In genomic region chr4:156838761-156839160, GRCh38 we compare ENCODE assay signal across 24 cellular contexts.
DNase-seq lines count a peak whose midpoint lies in the region; ATAC-seq and TF ChIP-seq lines count a peak whose summit lies in the region.
"Had no signal": no experiment of that assay in that cellular context is flagged by ENCODE, and none has a peak within 500 bp of the region (broad histone marks: within the 10 kb centered on the region; RNA-seq: fewer than 3 reads in every experiment).

No MANE protein-coding gene starts in this region.

- no peak overlapping the region for H3K23ac ChIP-seq in IMR-90 (ENCODE audit: low read depth, low read length)

- TF ChIP-seq CTCF in IMR-90 (conservative IDR thresholded peaks at IDR 0.05; ENCODE audit: low read depth, low read length) (no peak), neural progenitor cell (IDR thresholded peaks at IDR 0.05) (no peak), hepatocyte (IDR thresholded peaks at IDR 0.05; ENCODE audit: poor library complexity) (no peak)

- no peaks in the 10 kb centered on the region for H3K4me1 Mint-ChIP-seq in neural progenitor cell
- H3K4me1 Mint-ChIP-seq: activated CD4-positive, alpha-beta memory T cell treated with anti-CD3 and anti-CD28 coated beads, Interleukin-2, amount 10 ng/mL, durations not matched to agents 7 days and 5 days; activated naive CD4-positive, alpha-beta T cell treated with anti-CD3 and anti-CD28 coated beads, Interleukin-2, amount 50 U/mL, for 24 hours; neural crest cell had no signal

- H3K14ac ChIP-seq in IMR-90 (replicated peaks; ENCODE audit: low read depth, low read length), result no peak overlapping the region

- H2AK5ac ChIP-seq in IMR-90 (ENCODE audit: low read depth, low read length), result no peak overlapping the region

- no peak overlapping the region for H3K4me3 Mint-ChIP-seq in neural progenitor cell
- H3K4me3 Mint-ChIP-seq: activated CD4-positive, alpha-beta memory T cell treated with anti-CD3 and anti-CD28 coated beads, Interleukin-2, amount 10 ng/mL, durations not matched to agents 7 days and 5 days; activated naive CD4-positive, alpha-beta T cell treated with anti-CD3 and anti-CD28 coated beads, Interleukin-2, amount 50 U/mL, for 24 hours; activated T-cell treated with anti-CD3 and anti-CD28 coated beads, Interleukin-2, amount 50 U/mL, for 24 hours; brain; HFFc6; neural crest cell had no signal

- H3K9me1 ChIP-seq in IMR-90 (ENCODE audit: insufficient read depth, low read length), result no peaks in the 10 kb centered on the region

- intact Hi-C loops in IMR-90 (cut with micrococcal nuclease), result no loop called here

- POLR2A ChIA-PET in IMR-90 (lab: Charles Lee; ENCODE audit: unreplicated experiment), result no interaction called here

- no peaks in the 10 kb centered on the region for H3K9me2 ChIP-seq in hepatocyte (replicated peaks; ENCODE audit: insufficient read depth)

- BruUV-seq in IMR-90 (replicated peaks; lab: Mats Ljungman, UMichigan), result no TSS peak

- H3K27me3 Mint-ChIP-seq in neural progenitor cell (ENCODE audit: insufficient read depth, low read depth), result peaks cover 5% of the 10 kb centered on the region
- H3K27me3 Mint-ChIP-seq: activated CD4-positive, alpha-beta memory T cell treated with anti-CD3 and anti-CD28 coated beads, Interleukin-2, amount 10 ng/mL, durations not matched to agents 7 days and 5 days; activated naive CD4-positive, alpha-beta T cell treated with anti-CD3 and anti-CD28 coated beads, Interleukin-2, amount 50 U/mL, for 24 hours; activated T-cell treated with anti-CD3 and anti-CD28 coated beads, Interleukin-2, amount 50 U/mL, for 24 hours had no signal

- in situ Hi-C loops in IMR-90 (cut with MboI; ENCODE audit: low sequenced_read_pairs), result no loop called here

- no peak overlapping the region for H2BK120ac ChIP-seq in IMR-90 (ENCODE audit: low read depth, low read length)

- dilution Hi-C loops in IMR-90 (cut with HindIII; ENCODE audit: low sequenced_read_pairs, unreplicated experiment), result no loop called here

- H3K4me1 ChIP-seq in IMR-90 (ENCODE audit: control insufficient read depth, insufficient read depth, low read length) (no peaks in the 10 kb centered on the region), neural progenitor cell (no peaks in the 10 kb centered on the region), hepatocyte (ENCODE audit: insufficient read depth) (no peaks in the 10 kb centered on the region)
- H3K4me1 ChIP-seq: BE2C, suprapubic skin had no signal

- H3K4me3 ChIP-seq in IMR-90 (ENCODE audit: insufficient read depth, low read depth, low read length), result no peak overlapping the region
- no peak overlapping the region for H3K4me3 ChIP-seq in neural progenitor cell
- no peak overlapping the region for H3K4me3 ChIP-seq in hepatocyte
- H3K4me3 ChIP-seq: suprapubic skin had no signal

- no peaks in the 10 kb centered on the region for H4K20me1 ChIP-seq in IMR-90 (ENCODE audit: insufficient read depth, low read length)
- no peaks in the 10 kb centered on the region for H4K20me1 ChIP-seq in neural progenitor cell (ENCODE audit: low read depth)
- H4K20me1 ChIP-seq in hepatocyte (ENCODE audit: insufficient read depth, poor library complexity, severe bottlenecking), result no peaks in the 10 kb centered on the region

- no peak overlapping the region for H3K18ac ChIP-seq in IMR-90 (ENCODE audit: low read depth, low read length)

- DNase-seq in IMR-90 (peak; percentile 13), NCI-H524 (lab: John Stamatoyannopoulos, UW) (peak; percentile 67 to 84), fibroblast of gingiva (ENCODE audit: low read depth) (peak; percentile 14), neural progenitor cell (ENCODE audit: low spot score) (peak; percentile 5), hepatocyte (ENCODE audit: low spot score) (no peak)
- no peak for DNase-seq in activated CD4-positive, alpha-beta T cell treated with anti-CD3 and anti-CD28 coated beads for 48 hours
- DNase-seq: activated CD4-positive, alpha-beta memory T cell treated with anti-CD3 and anti-CD28 coated beads, Interleukin-2, amount 10 ng/mL, durations not matched to agents 7 days and 5 days; activated T-cell treated with anti-CD3 and anti-CD28 coated beads, Interleukin-2, amount 50 U/mL, for 24 hours; BE2C; Calu3; cortex of kidney; GF-D8; head of caudate nucleus; HFFc6; NCI-H1436; NCI-H345; SIG-M5; stimulated activated CD4-positive, alpha-beta T cell treated with anti-CD3 and anti-CD28 coated beads, Interleukin-12 subunit alpha, Interleukin-12 subunit beta, amount 100 ng/mL, for 4 hours had no signal

- H3K9ac ChIP-seq in IMR-90 (ENCODE audit: low read depth, low read length), result no peak overlapping the region
- no peak overlapping the region for H3K9ac ChIP-seq in neural progenitor cell

- no peak overlapping the region for H3K27ac Mint-ChIP-seq in neural progenitor cell
- H3K27ac Mint-ChIP-seq: activated CD4-positive, alpha-beta memory T cell treated with anti-CD3 and anti-CD28 coated beads, Interleukin-2, amount 10 ng/mL, durations not matched to agents 7 days and 5 days; activated naive CD4-positive, alpha-beta T cell treated with anti-CD3 and anti-CD28 coated beads, Interleukin-2, amount 50 U/mL, for 24 hours; activated T-cell treated with anti-CD3 and anti-CD28 coated beads, Interleukin-2, amount 50 U/mL, for 24 hours; brain; HFFc6 had no signal

- no peak overlapping the region for H4K91ac ChIP-seq in IMR-90 (ENCODE audit: insufficient read depth, low read depth, low read length)

- H3K79me2 ChIP-seq in neural progenitor cell (ENCODE audit: low read depth) (no peaks in the 10 kb centered on the region), hepatocyte (peaks cover 18% of the 10 kb centered on the region)

- peaks cover 23 to 24% of the 10 kb centered on the region in 2 experiments; a peak in 3 of 4 replicates for H3K79me1 ChIP-seq in IMR-90 (ENCODE audit: low read depth in 1 of 2, low read length in 2 of 2)

- CTCF ChIA-PET in IMR-90 (lab: Yijun Ruan, JAX), result no interaction called here

- 100% methylated on average over 5 of the region's 5 CpGs; no CpG with 5 or more reads in 1 of the 2 experiments for WGBS in IMR-90 (ENCODE audit: extremely low coverage in 2 of 2, insufficient read length in 1 of 2), 2 experiments
- WGBS in hepatocyte (ENCODE audit: low lambda C conversion rate, missing lambda C conversion rate), result 96% methylated on average over 5 of the region's 5 CpGs

- peaks cover 22% of the 10 kb centered on the region for H3K36me3 Mint-ChIP-seq in neural progenitor cell
- H3K36me3 Mint-ChIP-seq: activated naive CD4-positive, alpha-beta T cell treated with anti-CD3 and anti-CD28 coated beads, Interleukin-2, amount 50 U/mL, for 24 hours had no signal

- H3K27me3 ChIP-seq in IMR-90 (ENCODE audit: control insufficient read depth, insufficient read depth, low read length) (no peaks in the 10 kb centered on the region), neural progenitor cell (no peaks in the 10 kb centered on the region), hepatocyte (no peaks in the 10 kb centered on the region)
- H3K27me3 ChIP-seq: BE2C, suprapubic skin had no signal

- no peak overlapping the region for H4K5ac ChIP-seq in IMR-90 (ENCODE audit: low read depth, low read length)

- peaks cover 28% of the 10 kb centered on the region for H3K9me3 ChIP-seq in IMR-90 (ENCODE audit: control insufficient read depth, insufficient read depth, low read length)
- no peaks in the 10 kb centered on the region for H3K9me3 ChIP-seq in neural progenitor cell (ENCODE audit: low read depth)
- H3K9me3 ChIP-seq in hepatocyte (ENCODE audit: low read depth), result peaks cover 19% of the 10 kb centered on the region
- H3K9me3 ChIP-seq: BE2C had no signal

- no peak for ATAC-seq in IMR-90 (ENCODE audit: low read depth)
- ATAC-seq in HG02840 (IDR thresholded peaks at IDR 0.05; ENCODE audit: low FRiP score, unreplicated experiment), result no peak

- no peak overlapping the region for H2BK20ac ChIP-seq in IMR-90 (ENCODE audit: low read depth, low read length)

- H2BK15ac ChIP-seq in IMR-90 (ENCODE audit: low read depth, low read length), result no peak overlapping the region

- no peaks in the 10 kb centered on the region for H3F3A ChIP-seq in neural progenitor cell (ENCODE audit: low read depth)

- no peak for TF ChIP-seq POLR2A in IMR-90 (IDR thresholded peaks at IDR 0.05; ENCODE audit: low read depth, low read length)

- H2AK9ac ChIP-seq in IMR-90 (replicated peaks; ENCODE audit: low read depth, low read length, poor library complexity), result no peak overlapping the region

- no peak overlapping the region for H2AFZ ChIP-seq in IMR-90 (replicated peaks; ENCODE audit: low read length, poor library complexity)
- H2AFZ ChIP-seq in neural progenitor cell (replicated peaks), result no peak overlapping the region
- no peak overlapping the region for H2AFZ ChIP-seq in hepatocyte

- H3K27ac ChIP-seq in IMR-90 (ENCODE audit: insufficient read depth, low read length), result no peak overlapping the region
- H3K27ac ChIP-seq in neural progenitor cell, result no peak overlapping the region
- no peak overlapping the region for H3K27ac ChIP-seq in hepatocyte
- H3K27ac ChIP-seq: suprapubic skin, VCaP had no signal

- peaks cover 43% of the 10 kb centered on the region for H3K9me3 Mint-ChIP-seq in neural progenitor cell
- H3K9me3 Mint-ChIP-seq: activated naive CD4-positive, alpha-beta T cell treated with anti-CD3 and anti-CD28 coated beads, Interleukin-2, amount 50 U/mL, for 24 hours had no signal

- H3K4ac ChIP-seq in IMR-90 (ENCODE audit: low read depth, low read length), result no peak overlapping the region

- H3K4me2 ChIP-seq in IMR-90 (ENCODE audit: low read depth, low read length) (no peak overlapping the region), neural progenitor cell (no peak overlapping the region), hepatocyte (no peak overlapping the region)

- TF ChIP-seq RAD21 in IMR-90 (IDR thresholded peaks at IDR 0.05; ENCODE audit: low read length), result no peak

- H3K36me3 ChIP-seq in IMR-90 (ENCODE audit: control insufficient read depth, insufficient read depth, low read length), result peaks cover 9% of the 10 kb centered on the region; the same call in 1 of the 2 replicates
- H3K36me3 ChIP-seq in neural progenitor cell, result no peaks in the 10 kb centered on the region
- H3K36me3 ChIP-seq in hepatocyte (replicated peaks; ENCODE audit: insufficient read depth, low read depth), result no peaks in the 10 kb centered on the region
- H3K36me3 ChIP-seq: BE2C had no signal

- no peak overlapping the region for H3K56ac ChIP-seq in IMR-90 (ENCODE audit: extremely low read depth, insufficient read depth, low read length)

- H2BK5ac ChIP-seq in IMR-90 (ENCODE audit: low read depth, low read length, poor library complexity, severe bottlenecking), result no peak overlapping the region

- H4K8ac ChIP-seq in IMR-90 (ENCODE audit: low read depth in 2 of 2, low read length in 2 of 2), result no peak overlapping the region

TF ChIP-seq in IMR-90, 13 proteins besides CTCF, POLR2A, EP300 and RAD21:
- TF ChIP-seq RCOR1 (IDR thresholded peaks at IDR 0.05; ENCODE audit: insufficient replicate concordance, low read length) (peak; percentile 27), CEBPB (IDR thresholded peaks at IDR 0.05; ENCODE audit: low read depth, low read length) (no peak)

Comparison
In these comparisons a context has a peak if more than half of its experiments do, and no peak if none do; other contexts are left out.
1. DNase-seq: peak in IMR-90 (single experiment), NCI-H524 (2 of 2), fibroblast of gingiva (single experiment) and neural progenitor cell (single experiment); none in activated CD4-positive, alpha-beta T cell treated with anti-CD3 and anti-CD28 coated beads for 48 hours (single experiment) and hepatocyte (single experiment).